Comparison of ENCODE assay signal across 1 cellular context in the genomic region with DNA sequence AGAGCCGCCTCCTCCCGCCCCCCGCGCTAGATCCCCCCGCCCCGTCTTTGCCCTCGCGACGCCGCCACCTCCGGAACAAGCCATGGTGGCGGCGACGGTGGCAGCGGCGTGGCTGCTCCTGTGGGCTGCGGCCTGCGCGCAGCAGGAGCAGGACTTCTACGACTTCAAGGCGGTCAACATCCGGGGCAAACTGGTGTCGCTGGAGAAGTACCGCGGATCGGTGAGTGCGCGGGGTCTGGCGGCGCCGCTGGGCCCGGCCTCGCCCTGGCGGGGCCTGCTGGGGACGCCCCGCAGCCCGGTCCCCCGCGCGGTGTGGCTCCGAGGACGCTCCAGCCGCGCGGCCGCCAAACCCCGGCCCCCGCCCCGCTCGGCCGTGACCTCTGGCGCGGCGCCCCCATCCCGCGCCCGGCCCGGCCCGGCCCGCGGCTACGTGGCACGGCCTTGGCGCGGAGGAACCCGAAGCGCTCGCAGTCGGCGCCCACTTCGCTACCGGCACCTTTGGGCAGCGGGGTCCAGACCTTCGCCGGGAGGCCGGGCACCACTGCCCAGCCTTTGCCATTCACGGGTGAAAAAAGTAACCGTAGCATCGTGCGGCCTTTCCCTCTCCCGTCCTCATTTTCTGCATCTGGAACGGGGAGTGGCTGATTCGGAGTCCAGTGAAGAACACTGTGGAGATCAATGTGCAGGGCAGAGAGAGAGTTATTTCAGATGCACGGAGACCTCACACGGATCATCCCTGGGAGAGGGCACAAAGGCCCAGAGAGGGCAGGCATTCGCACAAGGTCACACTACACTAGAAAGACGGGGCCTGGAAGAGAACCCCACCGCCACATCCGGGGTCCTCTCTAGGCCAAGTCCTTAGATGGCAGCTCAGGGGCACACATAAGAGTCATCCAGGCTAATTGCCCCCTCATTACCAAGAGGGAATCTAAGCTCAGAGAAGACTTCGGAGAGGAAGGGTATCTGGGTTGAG.
TF ChIP-seq lines count a peak whose summit lies in the region.

A gene (plus strand): TSS at position 44 of the 973 bp plus-strand sequence. CDS start 39 bp downstream, at position 83.

TF ChIP-seq in GM12878, 131 proteins besides CTCF, POLR2A, EP300 and RAD21 (continued from another document):
- TF ChIP-seq, protein P1, sequence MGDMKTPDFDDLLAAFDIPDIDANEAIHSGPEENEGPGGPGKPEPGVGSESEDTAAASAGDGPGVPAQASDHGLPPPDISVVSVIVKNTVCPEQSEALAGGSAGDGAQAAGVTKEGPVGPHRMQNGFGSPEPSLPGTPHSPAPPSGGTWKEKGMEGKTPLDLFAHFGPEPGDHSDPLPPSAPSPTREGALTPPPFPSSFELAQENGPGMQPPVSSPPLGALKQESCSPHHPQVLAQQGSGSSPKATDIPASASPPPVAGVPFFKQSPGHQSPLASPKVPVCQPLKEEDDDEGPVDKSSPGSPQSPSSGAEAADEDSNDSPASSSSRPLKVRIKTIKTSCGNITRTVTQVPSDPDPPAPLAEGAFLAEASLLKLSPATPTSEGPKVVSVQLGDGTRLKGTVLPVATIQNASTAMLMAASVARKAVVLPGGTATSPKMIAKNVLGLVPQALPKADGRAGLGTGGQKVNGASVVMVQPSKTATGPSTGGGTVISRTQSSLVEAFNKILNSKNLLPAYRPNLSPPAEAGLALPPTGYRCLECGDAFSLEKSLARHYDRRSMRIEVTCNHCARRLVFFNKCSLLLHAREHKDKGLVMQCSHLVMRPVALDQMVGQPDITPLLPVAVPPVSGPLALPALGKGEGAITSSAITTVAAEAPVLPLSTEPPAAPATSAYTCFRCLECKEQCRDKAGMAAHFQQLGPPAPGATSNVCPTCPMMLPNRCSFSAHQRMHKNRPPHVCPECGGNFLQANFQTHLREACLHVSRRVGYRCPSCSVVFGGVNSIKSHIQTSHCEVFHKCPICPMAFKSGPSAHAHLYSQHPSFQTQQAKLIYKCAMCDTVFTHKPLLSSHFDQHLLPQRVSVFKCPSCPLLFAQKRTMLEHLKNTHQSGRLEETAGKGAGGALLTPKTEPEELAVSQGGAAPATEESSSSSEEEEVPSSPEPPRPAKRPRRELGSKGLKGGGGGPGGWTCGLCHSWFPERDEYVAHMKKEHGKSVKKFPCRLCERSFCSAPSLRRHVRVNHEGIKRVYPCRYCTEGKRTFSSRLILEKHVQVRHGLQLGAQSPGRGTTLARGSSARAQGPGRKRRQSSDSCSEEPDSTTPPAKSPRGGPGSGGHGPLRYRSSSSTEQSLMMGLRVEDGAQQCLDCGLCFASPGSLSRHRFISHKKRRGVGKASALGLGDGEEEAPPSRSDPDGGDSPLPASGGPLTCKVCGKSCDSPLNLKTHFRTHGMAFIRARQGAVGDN (IDR thresholded peaks at IDR 0.05), result peak; percentile 67
- peak; percentile 52 for TF ChIP-seq LARP7 (IDR thresholded peaks at IDR 0.05)
- no peak for TF ChIP-seq SIX5 (IDR thresholded peaks at IDR 0.05; ENCODE audit: low read depth, low read length, severe bottlenecking)
- TF ChIP-seq NR2F1 (conservative IDR thresholded peaks at IDR 0.05), result peak; percentile 59; the same call in 1 of the 2 replicates
- peak; percentile 5; the same call in 1 of the 2 replicates for TF ChIP-seq YY1 (IDR thresholded peaks at IDR 0.05; ENCODE audit: low read depth, low read length)
- TF ChIP-seq BHLHE40 (IDR thresholded peaks at IDR 0.05; ENCODE audit: borderline replicate concordance in 1 of 2, low read depth in 2 of 2, low read length in 1 of 2), result 0 out of 4 replicates have a peak, but pooled peaks of 1 of the 2 experiments have one; percentile 8
- peak; percentile 51; the same call in 1 of the 2 replicates for TF ChIP-seq IKZF1 (conservative IDR thresholded peaks at IDR 0.05)
- 0 out of 2 replicates have a peak, but pooled peaks have one; percentile 8 for TF ChIP-seq ZSCAN29 (IDR thresholded peaks at IDR 0.05)
